10 cellular contexts compared by ENCODE assay signal in genomic region chr6:21033575-21034026, GRCh38.
DNase-seq lines count a peak whose midpoint lies in the region; ATAC-seq and TF ChIP-seq lines count a peak whose summit lies in the region.
"Had no signal": no experiment of that assay in that cellular context is flagged by ENCODE, and none has a peak within 500 bp of the region (broad histone marks: within the 10 kb centered on the region; RNA-seq: fewer than 3 reads in every experiment).

No MANE protein-coding gene starts in this region.

- H3K4me3 Mint-ChIP-seq in activated naive CD4-positive, alpha-beta T cell treated with anti-CD3 and anti-CD28 coated beads, Interleukin-2, amount 50 U/mL, for 24 hours, result no peak overlapping the region
- H3K4me3 Mint-ChIP-seq in activated naive CD4-positive, alpha-beta T cell treated with anti-CD3 and anti-CD28 coated beads for 36 hours, result no peak overlapping the region

- intact Hi-C loops in activated naive CD4-positive, alpha-beta T cell treated with anti-CD3 and anti-CD28 coated beads for 36 hours (cut with micrococcal nuclease), result no loop called here
- intact Hi-C loops in lower leg skin (cut with DNase I; ENCODE audit: low total_unique reads), result no loop called here
- intact Hi-C loops in aorta (cut with DNase I), result loop anchor here in 1 of 2 donors (5.0 kb wide), 1 partner anchor 554 kb away; no protein-coding TSS in a partner anchor
- intact Hi-C loops in OCI-LY7 (cut with micrococcal nuclease; ENCODE audit: unreplicated experiment), result no loop called here

- no peak for TF ChIP-seq CTCF in cardiac fibroblast (IDR thresholded peaks at IDR 0.05; ENCODE audit: low read depth, low read length)
- TF ChIP-seq CTCF in lower leg skin (IDR thresholded peaks at IDR 0.05), result no peak
- no peak for TF ChIP-seq CTCF in OCI-LY7 (conservative IDR thresholded peaks at IDR 0.05; ENCODE audit: low read length)

- 34 to 38% methylated on average over 4 of the region's 4 CpGs for WGBS in lower leg skin, 2 donors
- WGBS in aorta, 2 donors, result 10 to 16% methylated on average over 4 of the region's 4 CpGs

- H3K4me2 ChIP-seq in OCI-LY7 (ENCODE audit: low read length), result no peak overlapping the region

- no peak for DNase-seq in activated naive CD4-positive, alpha-beta T cell treated with anti-CD3 and anti-CD28 coated beads for 36 hours
- DNase-seq in cardiac fibroblast (ENCODE audit: low read depth in 2 of 2) (peak; percentile 89 to 90), lower leg skin (ENCODE audit: low spot score in 2 of 2) (peak; percentile 48 to 88), aorta (peak; percentile 65 to 75), cerebellar cortex (ENCODE audit: low spot score) (no peak), SHP77 treated with DMSO at 0.1 percent for 48 hours (lab: John Stamatoyannopoulos, UW) (no peak), OCI-LY7 (ENCODE audit: low spot score) (no peak)
- DNase-seq: thyroid gland had no signal

- CTCF ChIA-PET in activated naive CD4-positive, alpha-beta T cell treated with anti-CD3 and anti-CD28 coated beads for 36 hours (lab: Charles Lee), result no interaction called here
- CTCF ChIA-PET in OCI-LY7 (lab: Charles Lee; ENCODE audit: unreplicated experiment), result no interaction called here

- no peaks in the 10 kb centered on the region for H3K79me2 ChIP-seq in OCI-LY7 (ENCODE audit: insufficient read depth, low read depth, low read length)

- H4K20me1 ChIP-seq in OCI-LY7 (ENCODE audit: insufficient read depth, low read length), result no peaks in the 10 kb centered on the region

- peaks cover 0 to 3% of the 10 kb centered on the region in 2 donors for H3K4me1 ChIP-seq in aorta (ENCODE audit: control insufficient read depth in 1 of 2, insufficient read depth in 2 of 2, low read length in 2 of 2)
- no peaks in the 10 kb centered on the region for H3K4me1 ChIP-seq in OCI-LY7 (ENCODE audit: insufficient read depth, low read length, poor library complexity, severe bottlenecking)
- H3K4me1 ChIP-seq: thyroid gland had no signal

- TF ChIP-seq POLR2A in lower leg skin (IDR thresholded peaks at IDR 0.05), result no peak

- BruUV-seq in OCI-LY7 (replicated peaks; lab: Mats Ljungman, UMichigan), result no TSS peak

- H3K27me3 ChIP-seq in aorta (ENCODE audit: control insufficient read depth in 1 of 2, insufficient read depth in 2 of 2, low read length in 1 of 2), result no peaks in the 10 kb centered on the region
- H3K27me3 ChIP-seq: thyroid gland had no signal

- H3K27ac ChIP-seq in aorta (ENCODE audit: low read depth in 1 of 2, low read length in 2 of 2) (peak overlapping the region in 1 of 2 donors; percentile 36), OCI-LY7 (ENCODE audit: low read depth, low read length, poor library complexity, severe bottlenecking) (no peak overlapping the region)
- H3K27ac ChIP-seq: SK-N-MC, thyroid gland had no signal

- H2AFZ ChIP-seq in OCI-LY7 (ENCODE audit: low read length), result no peak overlapping the region

- POLR2A ChIA-PET in OCI-LY7 (lab: Charles Lee), result no interaction called here

- no peaks in the 10 kb centered on the region for H3K9me3 Mint-ChIP-seq in activated naive CD4-positive, alpha-beta T cell treated with anti-CD3 and anti-CD28 coated beads, Interleukin-2, amount 50 U/mL, for 24 hours
- H3K9me3 Mint-ChIP-seq in activated naive CD4-positive, alpha-beta T cell treated with anti-CD3 and anti-CD28 coated beads for 36 hours, result no peaks in the 10 kb centered on the region

- peaks cover 18% of the 10 kb centered on the region for H3K36me3 Mint-ChIP-seq in activated naive CD4-positive, alpha-beta T cell treated with anti-CD3 and anti-CD28 coated beads, Interleukin-2, amount 50 U/mL, for 24 hours
- peaks cover 16% of the 10 kb centered on the region for H3K36me3 Mint-ChIP-seq in activated naive CD4-positive, alpha-beta T cell treated with anti-CD3 and anti-CD28 coated beads for 36 hours (ENCODE audit: low read depth)

- no peaks in the 10 kb centered on the region for H3K27me3 Mint-ChIP-seq in activated naive CD4-positive, alpha-beta T cell treated with anti-CD3 and anti-CD28 coated beads, Interleukin-2, amount 50 U/mL, for 24 hours
- no peaks in the 10 kb centered on the region for H3K27me3 Mint-ChIP-seq in activated naive CD4-positive, alpha-beta T cell treated with anti-CD3 and anti-CD28 coated beads for 36 hours (ENCODE audit: low read depth)

- no peaks in the 10 kb centered on the region for H3K9me2 ChIP-seq in OCI-LY7 (ENCODE audit: insufficient read depth, low read length)

- H3K27ac Mint-ChIP-seq in activated naive CD4-positive, alpha-beta T cell treated with anti-CD3 and anti-CD28 coated beads, Interleukin-2, amount 50 U/mL, for 24 hours, result peak overlapping the region; percentile 60
- no peak overlapping the region for H3K27ac Mint-ChIP-seq in activated naive CD4-positive, alpha-beta T cell treated with anti-CD3 and anti-CD28 coated beads for 36 hours

- H3K36me3 ChIP-seq in aorta (ENCODE audit: control insufficient read depth in 1 of 2, insufficient read depth in 2 of 2, low read length in 1 of 2) (no peaks in the 10 kb centered on the region), OCI-LY7 (ENCODE audit: insufficient read depth, low read length) (no peaks in the 10 kb centered on the region)
- H3K36me3 ChIP-seq: thyroid gland had no signal

- H3K4me1 Mint-ChIP-seq in activated naive CD4-positive, alpha-beta T cell treated with anti-CD3 and anti-CD28 coated beads, Interleukin-2, amount 50 U/mL, for 24 hours, result no peaks in the 10 kb centered on the region
- H3K4me1 Mint-ChIP-seq in activated naive CD4-positive, alpha-beta T cell treated with anti-CD3 and anti-CD28 coated beads for 36 hours (ENCODE audit: low read depth), result no peaks in the 10 kb centered on the region

- peak; percentile 75 for ATAC-seq in aorta (ENCODE audit: low FRiP score)

- H3K9me3 ChIP-seq in aorta (ENCODE audit: control insufficient read depth, low read length) (no peaks in the 10 kb centered on the region), OCI-LY7 (ENCODE audit: low read length) (no peaks in the 10 kb centered on the region)
- H3K9me3 ChIP-seq: thyroid gland had no signal

- H3K4me3 ChIP-seq in cardiac fibroblast (replicated peaks in 1 of 2; ENCODE audit: low read depth in 2 of 2, low read length in 2 of 2), result peak overlapping the region in 1 of 2 donors; percentile 13
- H3K4me3 ChIP-seq in lower leg skin (ENCODE audit: low read depth, poor library complexity, severe bottlenecking), result no peak overlapping the region
- peak overlapping the region in 1 of 2 donors; percentile 41 for H3K4me3 ChIP-seq in aorta (ENCODE audit: low read length in 2 of 2)
- H3K4me3 ChIP-seq in OCI-LY7 (ENCODE audit: low read depth, low read length, poor library complexity, severe bottlenecking), result no peak overlapping the region
- H3K4me3 ChIP-seq: SK-N-MC, thyroid gland had no signal

Comparison
In these comparisons a context has a peak if more than half of its experiments do, and no peak if none do; other contexts are left out.
1. DNase-seq: peak in cardiac fibroblast (2 of 2), lower leg skin (2 of 2) and aorta (2 of 2); none in activated naive CD4-positive, alpha-beta T cell treated with anti-CD3 and anti-CD28 coated beads for 36 hours (single experiment), cerebellar cortex (single experiment), SHP77 treated with DMSO at 0.1 percent for 48 hours (single experiment) and OCI-LY7 (single experiment).